ENCODE assay signal across 10 cellular contexts in the genomic region with DNA sequence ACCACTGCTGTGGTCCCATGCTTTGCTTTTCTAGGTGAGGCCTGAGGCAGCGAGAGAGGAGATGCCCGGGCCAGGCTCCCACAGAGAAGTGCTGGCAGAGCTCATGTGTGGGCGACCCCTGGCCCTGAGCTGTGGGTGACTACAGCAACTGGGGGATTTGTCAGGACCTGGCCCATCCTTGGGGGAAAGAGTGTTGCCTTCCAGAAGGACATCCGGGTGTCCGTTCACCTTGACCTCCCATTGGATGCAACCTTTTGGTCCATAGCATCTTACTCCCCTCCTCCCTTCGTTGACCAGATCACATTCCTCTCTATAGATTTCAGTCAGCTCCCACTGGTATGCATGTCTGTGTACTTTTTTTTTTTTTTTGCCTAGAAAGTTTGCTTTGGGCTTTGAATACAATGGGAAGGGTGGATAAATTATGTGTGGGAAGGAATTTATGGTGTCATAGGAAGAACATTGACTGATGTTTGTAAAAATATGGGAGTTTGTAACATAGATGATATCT.
"Had no signal": no experiment of that assay in that cellular context is flagged by ENCODE, and none has a peak within 500 bp of the region (broad histone marks: within the 10 kb centered on the region; RNA-seq: fewer than 3 reads in every experiment).

No MANE protein-coding gene starts in this region.

- H3K4me1 Mint-ChIP-seq: activated CD8-positive, alpha-beta memory T cell treated with anti-CD3 and anti-CD28 coated beads, Interleukin-2, amount 10 ng/mL, durations not matched to agents 7 days and 5 days; activated naive CD4-positive, alpha-beta T cell treated with anti-CD3 and anti-CD28 coated beads, Interleukin-2, amount 50 U/mL, for 24 hours; naive thymus-derived CD8-positive, alpha-beta T cell had no signal

- H3K27ac Mint-ChIP-seq: activated CD8-positive, alpha-beta memory T cell treated with anti-CD3 and anti-CD28 coated beads, Interleukin-2, amount 10 ng/mL, durations not matched to agents 7 days and 5 days; activated naive CD4-positive, alpha-beta T cell treated with anti-CD3 and anti-CD28 coated beads, Interleukin-2, amount 50 U/mL, for 24 hours; activated T-cell treated with anti-CD3 and anti-CD28 coated beads, Interleukin-2, amount 50 U/mL, for 24 hours; naive thymus-derived CD8-positive, alpha-beta T cell had no signal

- ATAC-seq: activated CD8-positive, alpha-beta memory T cell treated with anti-CD3 and anti-CD28 coated beads, Interleukin-2, amount 10 ng/mL, durations not matched to agents 7 days and 5 days; body of pancreas; naive thymus-derived CD8-positive, alpha-beta T cell had no signal

- DNase-seq: activated CD4-positive, alpha-beta T cell treated with anti-CD3 and anti-CD28 coated beads, Interleukin-2, amount 50 U/mL, for 48 hours; activated CD4-positive, CD25-positive, alpha-beta regulatory T cell treated with anti-CD3 and anti-CD28 coated beads, Interleukin-2, amount 50 U/mL, for 72 hours; activated CD8-positive, alpha-beta memory T cell treated with anti-CD3 and anti-CD28 coated beads, Interleukin-2, amount 10 ng/mL, durations not matched to agents 7 days and 5 days; activated effector memory CD4-positive, alpha-beta T cell treated with Interleukin-2 at 50 U/mL for 16 hours; activated T-cell treated with anti-CD3 and anti-CD28 coated beads, Interleukin-2, amount 50 U/mL, for 24 hours; body of pancreas; lower lobe of right lung; naive thymus-derived CD8-positive, alpha-beta T cell; T-helper 2 cell had no signal

- H3K36me3 Mint-ChIP-seq: activated CD8-positive, alpha-beta memory T cell treated with anti-CD3 and anti-CD28 coated beads, Interleukin-2, amount 10 ng/mL, durations not matched to agents 7 days and 5 days; activated naive CD4-positive, alpha-beta T cell treated with anti-CD3 and anti-CD28 coated beads, Interleukin-2, amount 50 U/mL, for 24 hours; naive thymus-derived CD8-positive, alpha-beta T cell had no signal

- H3K27me3 ChIP-seq: body of pancreas had no signal

- H3K9me3 Mint-ChIP-seq: activated naive CD4-positive, alpha-beta T cell treated with anti-CD3 and anti-CD28 coated beads, Interleukin-2, amount 50 U/mL, for 24 hours; activated T-cell treated with anti-CD3 and anti-CD28 coated beads, Interleukin-2, amount 50 U/mL, for 24 hours; naive thymus-derived CD8-positive, alpha-beta T cell had no signal

- H3K27ac ChIP-seq: lower lobe of right lung had no signal

- H3K4me3 ChIP-seq: body of pancreas, lower lobe of right lung had no signal

- H3K36me3 ChIP-seq: lower lobe of right lung had no signal

- H3K9me3 ChIP-seq: body of pancreas, lower lobe of right lung had no signal

- H3K4me3 Mint-ChIP-seq: activated CD8-positive, alpha-beta memory T cell treated with anti-CD3 and anti-CD28 coated beads, Interleukin-2, amount 10 ng/mL, durations not matched to agents 7 days and 5 days; activated naive CD4-positive, alpha-beta T cell treated with anti-CD3 and anti-CD28 coated beads, Interleukin-2, amount 50 U/mL, for 24 hours; activated T-cell treated with anti-CD3 and anti-CD28 coated beads, Interleukin-2, amount 50 U/mL, for 24 hours; naive thymus-derived CD8-positive, alpha-beta T cell had no signal
